1 cellular context compared by ENCODE assay signal in the genomic region with DNA sequence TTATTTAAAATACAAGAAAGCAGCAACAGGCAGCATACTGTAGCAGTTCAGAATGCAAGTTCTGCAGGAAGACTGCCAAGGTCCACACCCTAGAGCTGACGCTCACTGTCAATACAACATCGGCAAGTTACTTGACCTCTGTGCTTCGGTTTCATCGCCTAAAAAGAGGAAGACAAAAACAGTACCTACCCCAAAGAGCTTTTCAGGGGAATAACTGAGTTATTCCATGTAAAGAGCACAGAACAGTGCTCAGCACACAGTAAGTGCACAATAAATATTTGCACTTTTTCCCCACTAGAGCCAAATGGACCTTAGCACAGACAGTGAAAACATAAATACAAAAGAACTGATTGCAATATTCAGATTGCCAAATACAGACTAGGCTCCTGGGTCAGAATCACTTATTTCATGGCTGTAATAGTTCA.
TF ChIP-seq lines count a peak whose summit lies in the region.

No MANE protein-coding gene starts in this region.

TF ChIP-seq in HepG2, 621 proteins besides CTCF, POLR2A, EP300 and RAD21 (continued from another document and continues in another):
- TF ChIP-seq, protein P1, sequence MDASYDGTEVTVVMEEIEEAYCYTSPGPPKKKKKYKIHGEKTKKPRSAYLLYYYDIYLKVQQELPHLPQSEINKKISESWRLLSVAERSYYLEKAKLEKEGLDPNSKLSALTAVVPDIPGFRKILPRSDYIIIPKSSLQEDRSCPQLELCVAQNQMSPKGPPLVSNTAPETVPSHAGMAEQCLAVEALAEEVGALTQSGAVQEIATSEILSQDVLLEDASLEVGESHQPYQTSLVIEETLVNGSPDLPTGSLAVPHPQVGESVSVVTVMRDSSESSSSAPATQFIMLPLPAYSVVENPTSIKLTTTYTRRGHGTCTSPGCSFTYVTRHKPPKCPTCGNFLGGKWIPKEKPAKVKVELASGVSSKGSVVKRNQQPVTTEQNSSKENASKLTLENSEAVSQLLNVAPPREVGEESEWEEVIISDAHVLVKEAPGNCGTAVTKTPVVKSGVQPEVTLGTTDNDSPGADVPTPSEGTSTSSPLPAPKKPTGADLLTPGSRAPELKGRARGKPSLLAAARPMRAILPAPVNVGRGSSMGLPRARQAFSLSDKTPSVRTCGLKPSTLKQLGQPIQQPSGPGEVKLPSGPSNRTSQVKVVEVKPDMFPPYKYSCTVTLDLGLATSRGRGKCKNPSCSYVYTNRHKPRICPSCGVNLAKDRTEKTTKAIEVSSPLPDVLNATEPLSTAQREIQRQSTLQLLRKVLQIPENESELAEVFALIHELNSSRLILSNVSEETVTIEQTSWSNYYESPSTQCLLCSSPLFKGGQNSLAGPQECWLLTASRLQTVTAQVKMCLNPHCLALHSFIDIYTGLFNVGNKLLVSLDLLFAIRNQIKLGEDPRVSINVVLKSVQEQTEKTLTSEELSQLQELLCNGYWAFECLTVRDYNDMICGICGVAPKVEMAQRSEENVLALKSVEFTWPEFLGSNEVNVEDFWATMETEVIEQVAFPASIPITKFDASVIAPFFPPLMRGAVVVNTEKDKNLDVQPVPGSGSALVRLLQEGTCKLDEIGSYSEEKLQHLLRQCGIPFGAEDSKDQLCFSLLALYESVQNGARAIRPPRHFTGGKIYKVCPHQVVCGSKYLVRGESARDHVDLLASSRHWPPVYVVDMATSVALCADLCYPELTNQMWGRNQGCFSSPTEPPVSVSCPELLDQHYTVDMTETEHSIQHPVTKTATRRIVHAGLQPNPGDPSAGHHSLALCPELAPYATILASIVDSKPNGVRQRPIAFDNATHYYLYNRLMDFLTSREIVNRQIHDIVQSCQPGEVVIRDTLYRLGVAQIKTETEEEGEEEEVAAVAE (CRISPR knock-in tag; IDR thresholded peaks at IDR 0.05; ENCODE audit: borderline replicate concordance): no peak
- TF ChIP-seq SPEN (CRISPR knock-in tag; IDR thresholded peaks at IDR 0.05; ENCODE audit: low read depth) (no peak), CCDC6 (CRISPR knock-in tag; IDR thresholded peaks at IDR 0.05) (no peak), TEF (CRISPR knock-in tag; IDR thresholded peaks at IDR 0.05) (no peak), ELK4 (CRISPR knock-in tag; IDR thresholded peaks at IDR 0.05; ENCODE audit: borderline replicate concordance) (no peak), PHB2 (IDR thresholded peaks at IDR 0.05; ENCODE audit: partially characterized antibody) (no peak), ZNF772 (CRISPR knock-in tag; IDR thresholded peaks at IDR 0.05) (no peak), ZBTB3 (CRISPR knock-in tag; IDR thresholded peaks at IDR 0.05; ENCODE audit: borderline replicate concordance, low read depth) (no peak), ZNF574 (CRISPR knock-in tag; IDR thresholded peaks at IDR 0.05) (no peak), CBX5 (CRISPR knock-in tag; IDR thresholded peaks at IDR 0.05; ENCODE audit: borderline replicate concordance) (no peak), ARNTL (CRISPR knock-in tag; IDR thresholded peaks at IDR 0.05) (no peak), NR3C1 (CRISPR knock-in tag; IDR thresholded peaks at IDR 0.05) (no peak), ZNF17 (CRISPR knock-in tag; IDR thresholded peaks at IDR 0.05) (no peak), ZNF691 (CRISPR knock-in tag; IDR thresholded peaks at IDR 0.05; ENCODE audit: borderline replicate concordance, low read depth) (peak; percentile 100), HNF4G (IDR thresholded peaks at IDR 0.05; ENCODE audit: borderline replicate concordance, low read depth, low read length) (0 out of 2 replicates have a peak, but pooled peaks have one; percentile 21), HNF4G (CRISPR knock-in tag; IDR thresholded peaks at IDR 0.05; ENCODE audit: borderline replicate concordance, low read depth) (no peak), ZNF713 (CRISPR knock-in tag; IDR thresholded peaks at IDR 0.05) (no peak), SOX6 (IDR thresholded peaks at IDR 0.05) (no peak), SOX6 (CRISPR knock-in tag; IDR thresholded peaks at IDR 0.05) (peak; percentile 87), RFXAP (CRISPR knock-in tag; IDR thresholded peaks at IDR 0.05; ENCODE audit: borderline replicate concordance) (no peak), ZNF121 (CRISPR knock-in tag; IDR thresholded peaks at IDR 0.05) (no peak), ZNF34 (CRISPR knock-in tag; IDR thresholded peaks at IDR 0.05; ENCODE audit: borderline replicate concordance) (no peak), ZNF878 (CRISPR knock-in tag; IDR thresholded peaks at IDR 0.05) (no peak), ZSCAN21 (CRISPR knock-in tag; IDR thresholded peaks at IDR 0.05; ENCODE audit: borderline replicate concordance) (peak; percentile 73), ZSCAN29 (CRISPR knock-in tag; conservative IDR thresholded peaks at IDR 0.05) (peak; percentile 95), HNRNPH1 (optimal IDR thresholded peaks at IDR 0.05; ENCODE audit: low read depth, low read length) (no peak), SP5 (CRISPR knock-in tag; IDR thresholded peaks at IDR 0.05; ENCODE audit: borderline replicate concordance, low read depth) (no peak), SIX4 (CRISPR knock-in tag; IDR thresholded peaks at IDR 0.05) (no peak), NCOR1 (IDR thresholded peaks at IDR 0.05; ENCODE audit: borderline replicate concordance, low read length) (peak; percentile 71; the same call in 1 of the 2 replicates), PITX1 (CRISPR knock-in tag; IDR thresholded peaks at IDR 0.05) (0 out of 2 replicates have a peak, but pooled peaks have one; percentile 38), ZNF678 (CRISPR knock-in tag; IDR thresholded peaks at IDR 0.05) (no peak), ZNF558 (CRISPR knock-in tag; IDR thresholded peaks at IDR 0.05; ENCODE audit: borderline replicate concordance) (no peak), ZNF607 (CRISPR knock-in tag; IDR thresholded peaks at IDR 0.05; ENCODE audit: borderline replicate concordance) (no peak), ZNF143 (CRISPR knock-in tag; IDR thresholded peaks at IDR 0.05) (no peak), EED (CRISPR knock-in tag; IDR thresholded peaks at IDR 0.05) (no peak), REXO4 (CRISPR knock-in tag; IDR thresholded peaks at IDR 0.05; ENCODE audit: borderline replicate concordance) (no peak), TRIM24 (CRISPR knock-in tag; IDR thresholded peaks at IDR 0.05) (no peak), ARID3A (IDR thresholded peaks at IDR 0.05; ENCODE audit: low read depth, low read length) (peak; percentile 68; the same call in 1 of the 2 replicates)
- TF ChIP-seq, protein P2, sequence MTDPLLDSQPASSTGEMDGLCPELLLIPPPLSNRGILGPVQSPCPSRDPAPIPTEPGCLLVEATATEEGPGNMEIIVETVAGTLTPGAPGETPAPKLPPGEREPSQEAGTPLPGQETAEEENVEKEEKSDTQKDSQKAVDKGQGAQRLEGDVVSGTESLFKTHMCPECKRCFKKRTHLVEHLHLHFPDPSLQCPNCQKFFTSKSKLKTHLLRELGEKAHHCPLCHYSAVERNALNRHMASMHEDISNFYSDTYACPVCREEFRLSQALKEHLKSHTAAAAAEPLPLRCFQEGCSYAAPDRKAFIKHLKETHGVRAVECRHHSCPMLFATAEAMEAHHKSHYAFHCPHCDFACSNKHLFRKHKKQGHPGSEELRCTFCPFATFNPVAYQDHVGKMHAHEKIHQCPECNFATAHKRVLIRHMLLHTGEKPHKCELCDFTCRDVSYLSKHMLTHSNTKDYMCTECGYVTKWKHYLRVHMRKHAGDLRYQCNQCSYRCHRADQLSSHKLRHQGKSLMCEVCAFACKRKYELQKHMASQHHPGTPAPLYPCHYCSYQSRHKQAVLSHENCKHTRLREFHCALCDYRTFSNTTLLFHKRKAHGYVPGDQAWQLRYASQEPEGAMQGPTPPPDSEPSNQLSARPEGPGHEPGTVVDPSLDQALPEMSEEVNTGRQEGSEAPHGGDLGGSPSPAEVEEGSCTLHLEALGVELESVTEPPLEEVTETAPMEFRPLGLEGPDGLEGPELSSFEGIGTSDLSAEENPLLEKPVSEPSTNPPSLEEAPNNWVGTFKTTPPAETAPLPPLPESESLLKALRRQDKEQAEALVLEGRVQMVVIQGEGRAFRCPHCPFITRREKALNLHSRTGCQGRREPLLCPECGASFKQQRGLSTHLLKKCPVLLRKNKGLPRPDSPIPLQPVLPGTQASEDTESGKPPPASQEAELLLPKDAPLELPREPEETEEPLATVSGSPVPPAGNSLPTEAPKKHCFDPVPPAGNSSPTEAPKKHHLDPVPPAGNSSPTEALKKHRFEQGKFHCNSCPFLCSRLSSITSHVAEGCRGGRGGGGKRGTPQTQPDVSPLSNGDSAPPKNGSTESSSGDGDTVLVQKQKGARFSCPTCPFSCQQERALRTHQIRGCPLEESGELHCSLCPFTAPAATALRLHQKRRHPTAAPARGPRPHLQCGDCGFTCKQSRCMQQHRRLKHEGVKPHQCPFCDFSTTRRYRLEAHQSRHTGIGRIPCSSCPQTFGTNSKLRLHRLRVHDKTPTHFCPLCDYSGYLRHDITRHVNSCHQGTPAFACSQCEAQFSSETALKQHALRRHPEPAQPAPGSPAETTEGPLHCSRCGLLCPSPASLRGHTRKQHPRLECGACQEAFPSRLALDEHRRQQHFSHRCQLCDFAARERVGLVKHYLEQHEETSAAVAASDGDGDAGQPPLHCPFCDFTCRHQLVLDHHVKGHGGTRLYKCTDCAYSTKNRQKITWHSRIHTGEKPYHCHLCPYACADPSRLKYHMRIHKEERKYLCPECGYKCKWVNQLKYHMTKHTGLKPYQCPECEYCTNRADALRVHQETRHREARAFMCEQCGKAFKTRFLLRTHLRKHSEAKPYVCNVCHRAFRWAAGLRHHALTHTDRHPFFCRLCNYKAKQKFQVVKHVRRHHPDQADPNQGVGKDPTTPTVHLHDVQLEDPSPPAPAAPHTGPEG (CRISPR knock-in tag; IDR thresholded peaks at IDR 0.05): no peak
- TF ChIP-seq, protein P3, sequence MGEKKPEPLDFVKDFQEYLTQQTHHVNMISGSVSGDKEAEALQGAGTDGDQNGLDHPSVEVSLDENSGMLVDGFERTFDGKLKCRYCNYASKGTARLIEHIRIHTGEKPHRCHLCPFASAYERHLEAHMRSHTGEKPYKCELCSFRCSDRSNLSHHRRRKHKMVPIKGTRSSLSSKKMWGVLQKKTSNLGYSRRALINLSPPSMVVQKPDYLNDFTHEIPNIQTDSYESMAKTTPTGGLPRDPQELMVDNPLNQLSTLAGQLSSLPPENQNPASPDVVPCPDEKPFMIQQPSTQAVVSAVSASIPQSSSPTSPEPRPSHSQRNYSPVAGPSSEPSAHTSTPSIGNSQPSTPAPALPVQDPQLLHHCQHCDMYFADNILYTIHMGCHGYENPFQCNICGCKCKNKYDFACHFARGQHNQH (CRISPR knock-in tag; IDR thresholded peaks at IDR 0.05): no peak
- TF ChIP-seq, protein P4, sequence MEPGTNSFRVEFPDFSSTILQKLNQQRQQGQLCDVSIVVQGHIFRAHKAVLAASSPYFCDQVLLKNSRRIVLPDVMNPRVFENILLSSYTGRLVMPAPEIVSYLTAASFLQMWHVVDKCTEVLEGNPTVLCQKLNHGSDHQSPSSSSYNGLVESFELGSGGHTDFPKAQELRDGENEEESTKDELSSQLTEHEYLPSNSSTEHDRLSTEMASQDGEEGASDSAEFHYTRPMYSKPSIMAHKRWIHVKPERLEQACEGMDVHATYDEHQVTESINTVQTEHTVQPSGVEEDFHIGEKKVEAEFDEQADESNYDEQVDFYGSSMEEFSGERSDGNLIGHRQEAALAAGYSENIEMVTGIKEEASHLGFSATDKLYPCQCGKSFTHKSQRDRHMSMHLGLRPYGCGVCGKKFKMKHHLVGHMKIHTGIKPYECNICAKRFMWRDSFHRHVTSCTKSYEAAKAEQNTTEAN (CRISPR knock-in tag; conservative IDR thresholded peaks at IDR 0.05): peak; percentile 96
